Comparison of ENCODE assay signal across 8 cellular contexts in genomic region chr10:24723386-24723787, GRCh38. TPM values are rescaled to one million over a fixed set of nuclear protein-coding genes. Genes with fewer than 3 reads are reported as not detected.
DNase-seq lines count a peak whose midpoint lies in the region; ATAC-seq and TF ChIP-seq lines count a peak whose summit lies in the region.

No MANE protein-coding gene starts in this region.

- TF ChIP-seq POLR2A in Peyer's patch (IDR thresholded peaks at IDR 0.05) = no peak
- TF ChIP-seq POLR2A in breast epithelium (IDR thresholded peaks at IDR 0.05) = no peak

- H3K9me2 ChIP-seq in SK-N-SH = no peaks in the 10 kb centered on the region

- H3K4ac ChIP-seq in mesendoderm (ENCODE audit: low read depth, low read length) = peak overlapping the region; percentile 96

- H3K9ac ChIP-seq in SK-N-SH (peak overlapping the region; percentile 93; the same call in 1 of the 2 replicates), mesendoderm (ENCODE audit: low read length) (peak overlapping the region; percentile 96)

- H4K8ac ChIP-seq in mesendoderm (ENCODE audit: low read depth, low read length) = no peak overlapping the region

- WGBS in SK-N-SH (ENCODE audit: low lambda C conversion rate) = no CpG with 5 or more reads among the region's 70 CpGs
- no CpG with 5 or more reads among the region's 70 CpGs for WGBS in mesendoderm (ENCODE audit: extremely low coverage, insufficient coverage, low lambda C conversion rate)

- peaks cover 33% of the 10 kb centered on the region for H4K20me1 ChIP-seq in SK-N-SH (ENCODE audit: insufficient read depth)

- H3K79me1 ChIP-seq in mesendoderm (ENCODE audit: low read length) = peaks cover 5% of the 10 kb centered on the region

- H2BK5ac ChIP-seq in mesendoderm (ENCODE audit: low read length) = no peak overlapping the region

- peak overlapping the region; percentile 90 for H3K56ac ChIP-seq in mesendoderm (ENCODE audit: low read length)

- CTCF ChIA-PET in SK-N-SH (lab: Yijun Ruan, JAX) = interaction anchor here (1.0 to 1.5 kb wide), 3 partner anchors 43 to 290 kb away, joined by 3 to 5 read pairs (median 4); no protein-coding TSS in a partner anchor

- no peak overlapping the region for H2BK15ac ChIP-seq in mesendoderm (replicated peaks; ENCODE audit: low read depth)

- peak overlapping the region; percentile 100 for H3K18ac ChIP-seq in mesendoderm (ENCODE audit: low read length)

- no peak overlapping the region for H3K23ac ChIP-seq in mesendoderm (ENCODE audit: low read length)

- no peak overlapping the region; the same call in 1 of the 2 replicates for H2AFZ ChIP-seq in SK-N-SH (ENCODE audit: low read depth)

- no peak overlapping the region for H3K4me2 ChIP-seq in SK-N-SH
- no peak overlapping the region for H3K4me2 ChIP-seq in mesendoderm (ENCODE audit: low read length)

- H3K4me3 ChIP-seq in SK-N-SH (ENCODE audit: low read depth in 2 of 2, low read length in 1 of 2) = peak overlapping the region in 1 of 2 experiments; percentile 80; a peak in 2 of 4 replicates
- H3K4me3 ChIP-seq in Peyer's patch = peak overlapping the region; percentile 64 to 92 (median 86)
- H3K4me3 ChIP-seq in breast epithelium = peak overlapping the region; percentile 69 to 82 (median 70)
- H3K4me3 ChIP-seq in mesendoderm (ENCODE audit: low read length) = peak overlapping the region; percentile 61

- peaks cover 0 to 8% of the 10 kb centered on the region in 2 experiments for H3K36me3 ChIP-seq in SK-N-SH (replicated peaks in 1 of 2; ENCODE audit: control insufficient read depth in 1 of 2, insufficient read depth in 2 of 2, low read length in 1 of 2)
- H3K36me3 ChIP-seq in Peyer's patch = no peaks in the 10 kb centered on the region
- H3K36me3 ChIP-seq in breast epithelium = no peaks in the 10 kb centered on the region
- no peaks in the 10 kb centered on the region for H3K36me3 ChIP-seq in mesendoderm (ENCODE audit: control insufficient read depth, insufficient read depth, low read length)

- no peaks in the 10 kb centered on the region for H3K27me3 ChIP-seq in SK-N-SH (ENCODE audit: insufficient read depth)
- no peaks in the 10 kb centered on the region for H3K27me3 ChIP-seq in Peyer's patch
- H3K27me3 ChIP-seq in breast epithelium = no peaks in the 10 kb centered on the region
- no peaks in the 10 kb centered on the region for H3K27me3 ChIP-seq in mesendoderm (ENCODE audit: insufficient read depth, low read length, poor library complexity)

- POLR2A ChIA-PET in SK-N-SH (lab: Yijun Ruan, JAX) = interaction anchor here (1.4 kb wide), 1 partner anchor 293 kb away, joined by 4 read pairs; the partner anchor contains the start of genes ENKUR and THNSL1

- DNase-seq in SK-N-SH (peak; percentile 76), Peyer's patch (peak in 2 of 3 donors; percentile 65 to 73), breast epithelium (ENCODE audit: low spot score in 2 of 2) (no peak), mesendoderm (no peak), SHP77 treated with DMSO at 0.1 percent for 48 hours (lab: John Stamatoyannopoulos, UW) (no peak), NCI-H1092 (lab: John Stamatoyannopoulos, UW) (no peak)

- ATAC-seq in SK-N-SH treated with all-trans-retinoic acid at 6 μM for 48 hours (no peak), HG02759 (IDR thresholded peaks at IDR 0.05; ENCODE audit: unreplicated experiment) (peak; percentile 30)

- no peak overlapping the region for H2AK5ac ChIP-seq in mesendoderm (ENCODE audit: low read length)

- H3F3A ChIP-seq in SK-N-SH (replicated peaks; ENCODE audit: insufficient read depth) = peaks cover 17% of the 10 kb centered on the region

- TF ChIP-seq CTCF in SK-N-SH (IDR thresholded peaks at IDR 0.05) = no peak
- no peak for TF ChIP-seq CTCF in Peyer's patch (IDR thresholded peaks at IDR 0.05)
- TF ChIP-seq CTCF in breast epithelium (IDR thresholded peaks at IDR 0.05) = no peak

- no peak for TF ChIP-seq EP300 in SK-N-SH (IDR thresholded peaks at IDR 0.05; ENCODE audit: borderline replicate concordance in 1 of 2, low read depth in 1 of 2, low read length in 1 of 2)

- peaks cover 47% of the 10 kb centered on the region for H3K79me2 ChIP-seq in SK-N-SH (ENCODE audit: insufficient read depth)
- peaks cover 15% of the 10 kb centered on the region for H3K79me2 ChIP-seq in mesendoderm (ENCODE audit: control insufficient read depth, insufficient read depth, low read length)

- H3K27ac ChIP-seq in SK-N-SH (ENCODE audit: low read depth in 2 of 2, low read length in 1 of 2) (peak overlapping the region; percentile 89 to 91), Peyer's patch (peak overlapping the region; percentile 86 to 99 (median 96)), breast epithelium (peak overlapping the region; percentile 95 to 98), mesendoderm (ENCODE audit: low read depth, low read length) (peak overlapping the region; percentile 84)

- H3K9me3 ChIP-seq in SK-N-SH (no peaks in the 10 kb centered on the region), Peyer's patch (no peaks in the 10 kb centered on the region), breast epithelium (no peaks in the 10 kb centered on the region)

- intact Hi-C loops in breast epithelium (cut with DNase I; ENCODE audit: low total_unique reads) = loop anchor here (5.0 kb wide), 2 partner anchors 256 to 294 kb away; partner anchors contain the start of genes ENKUR and THNSL1

- no peak for TF ChIP-seq RAD21 in SK-N-SH (IDR thresholded peaks at IDR 0.05; ENCODE audit: low read length)

- H2BK120ac ChIP-seq in mesendoderm (ENCODE audit: low read depth, low read length) = peak overlapping the region; percentile 95

- H3K4me1 ChIP-seq in SK-N-SH (ENCODE audit: control insufficient read depth in 1 of 2, insufficient read depth in 2 of 2, low read depth in 1 of 2, low read length in 1 of 2) (peaks cover 0 to 26% of the 10 kb centered on the region in 2 experiments; a peak in 2 of 4 replicates), Peyer's patch (peaks cover 0 to 28% (median 0%) of the 10 kb centered on the region in 4 donors), breast epithelium (no peaks in the 10 kb centered on the region), mesendoderm (ENCODE audit: control insufficient read depth, low read depth, low read length) (peaks cover 2% of the 10 kb centered on the region)

- H4K5ac ChIP-seq in mesendoderm (ENCODE audit: low read length) = no peak overlapping the region

TF ChIP-seq in SK-N-SH, 30 proteins besides CTCF, POLR2A, EP300 and RAD21:
- no peak for TF ChIP-seq RCOR1 (IDR thresholded peaks at IDR 0.05; ENCODE audit: low read length)
- TF ChIP-seq MAX (IDR thresholded peaks at IDR 0.05; ENCODE audit: low read depth) = no peak
- TF ChIP-seq NFIC (IDR thresholded peaks at IDR 0.05; ENCODE audit: borderline replicate concordance) = no peak

TF ChIP-seq in SK-N-SH treated with all-trans-retinoic acid at 6 μM for 48 hours, 23 proteins besides CTCF, POLR2A, EP300 and RAD21:
- no peak for TF ChIP-seq ZNF565 (CRISPR knock-in tag; conservative IDR thresholded peaks at IDR 0.05; ENCODE audit: low read depth)
- no peak for TF ChIP-seq RARB (CRISPR knock-in tag; IDR thresholded peaks at IDR 0.05)
- no peak for TF ChIP-seq ZC3H10 (CRISPR knock-in tag; IDR thresholded peaks at IDR 0.05)
- no peak for TF ChIP-seq ZNF70 (CRISPR knock-in tag; IDR thresholded peaks at IDR 0.05)
- no peak for TF ChIP-seq ZNF8 (CRISPR knock-in tag; IDR thresholded peaks at IDR 0.05)
- no peak for TF ChIP-seq TOX (CRISPR knock-in tag; IDR thresholded peaks at IDR 0.05; ENCODE audit: borderline replicate concordance)
- TF ChIP-seq OSR1 (CRISPR knock-in tag; IDR thresholded peaks at IDR 0.05) = no peak
- no peak for TF ChIP-seq SNAI2 (CRISPR knock-in tag; IDR thresholded peaks at IDR 0.05)
TF ChIP-seq in SK-N-SH treated with all-trans-retinoic acid at 6 μM for 48 hours: peak in this region for 0.

RNA-seq across cellular contexts. Expression of gene ARHGAP21, which starts 0.3 kb away (rescaled TPM):
- 27.8 and 35.5 TPM in 2 replicates for polyA plus RNA-seq in SK-N-SH (2012; rRNA removed)
- 27.1 and 28.9 TPM in 2 replicates for polyA plus RNA-seq in SK-N-SH (2012; cell fraction: cytosol; rRNA removed)
- 36.7 and 69.5 TPM in 2 replicates for polyA plus RNA-seq in SK-N-SH (2012; cell fraction: nucleus; rRNA removed)
- 10 to 100 TPM; 64.8 to 91.6 (median 69.8) TPM for total RNA-seq in Peyer's patch
- total RNA-seq in breast epithelium = 100 to 1,000 TPM in 2 of 3 donors, 10 to 100 TPM in 1; 67.5 to 203 (median 105) TPM
- 28.4 TPM for polyA plus RNA-seq in mesendoderm (2013, experiment 1 of 2)
- polyA plus RNA-seq in mesendoderm (2013, experiment 2 of 2) = 27.2 TPM

Comparison
In these comparisons a context has a peak if more than half of its experiments do, and no peak if none do; other contexts are left out.
1. DNase-seq: peak in SK-N-SH (single experiment) and Peyer's patch (2 of 3); none in breast epithelium (0 of 2), mesendoderm (single experiment), SHP77 treated with DMSO at 0.1 percent for 48 hours (single experiment) and NCI-H1092 (single experiment).
2. Peak in every context shown above with its lines, with median percentiles within 50 percentile points of each other: H3K27ac ChIP-seq.